8 cellular contexts compared by ENCODE assay signal in the genomic region with DNA sequence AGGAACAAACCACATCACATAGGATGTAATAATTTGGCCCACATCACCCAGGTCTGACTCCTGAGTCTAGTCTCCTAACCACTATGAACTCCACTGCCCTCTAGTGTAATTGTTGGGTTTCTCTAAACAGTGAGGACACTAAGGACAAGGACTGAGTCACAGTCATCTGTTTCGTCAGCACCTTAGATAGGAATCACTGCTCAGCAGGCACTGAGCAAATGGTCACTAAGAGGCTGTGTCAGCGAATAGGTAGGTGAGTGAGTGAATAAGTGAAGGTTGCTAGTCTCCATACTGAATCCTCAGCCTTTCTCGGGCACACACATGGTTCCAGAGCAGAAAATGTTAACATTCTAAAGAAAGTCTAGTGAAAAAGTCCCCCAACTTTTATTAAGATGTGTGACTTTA.
DNase-seq lines count a peak whose midpoint lies in the region; ATAC-seq and TF ChIP-seq lines count a peak whose summit lies in the region.

No MANE protein-coding gene starts in this region.

- no peaks in the 10 kb centered on the region for H3K36me3 ChIP-seq in Karpas-422 (ENCODE audit: insufficient read depth, low read length)
- no peaks in the 10 kb centered on the region for H3K36me3 ChIP-seq in SJCRH30

- H3K79me2 ChIP-seq in Karpas-422 (ENCODE audit: low read length), result no peaks in the 10 kb centered on the region

- no peaks in the 10 kb centered on the region for H3K27me3 ChIP-seq in Karpas-422 (ENCODE audit: low read length)
- no peaks in the 10 kb centered on the region for H3K27me3 ChIP-seq in SJCRH30

- H3K27ac ChIP-seq in Karpas-422 (ENCODE audit: low read length), result no peak overlapping the region
- no peak overlapping the region for H3K27ac ChIP-seq in SJCRH30

- H4K20me1 ChIP-seq in Karpas-422 (ENCODE audit: insufficient read depth, low read depth, low read length), result no peaks in the 10 kb centered on the region

- no peak overlapping the region for H3K9ac ChIP-seq in Karpas-422 (ENCODE audit: low read length)

- H3K4me3 ChIP-seq in Karpas-422 (ENCODE audit: low read length) (no peak overlapping the region), SJCRH30 (no peak overlapping the region), fibroblast of the aortic adventitia (ENCODE audit: low read depth, low read length) (no peak overlapping the region), retinal pigment epithelial cell (ENCODE audit: low read length) (no peak overlapping the region)

- no peak overlapping the region for H3K4me2 ChIP-seq in Karpas-422 (ENCODE audit: low read depth, low read length, poor library complexity, severe bottlenecking)

- no peaks in the 10 kb centered on the region for H3K9me2 ChIP-seq in Karpas-422 (replicated peaks; ENCODE audit: insufficient read depth, low read length)

- H3K4me1 ChIP-seq in Karpas-422 (ENCODE audit: low read length), result no peaks in the 10 kb centered on the region
- H3K4me1 ChIP-seq in SJCRH30, result peaks cover 3% of the 10 kb centered on the region

- TF ChIP-seq CTCF in GM12872 (IDR thresholded peaks at IDR 0.05; ENCODE audit: insufficient read depth, low read depth, low read length), result peak; percentile 72
- TF ChIP-seq CTCF in fibroblast of the aortic adventitia (IDR thresholded peaks at IDR 0.05; ENCODE audit: insufficient read depth, low read length), result peak; percentile 67
- peak; percentile 71 for TF ChIP-seq CTCF in retinal pigment epithelial cell (conservative IDR thresholded peaks at IDR 0.05; ENCODE audit: low read depth, low read length)

- peak; percentile 83 for ATAC-seq in GM21723 (IDR thresholded peaks at IDR 0.05; ENCODE audit: unreplicated experiment)

- H2AFZ ChIP-seq in Karpas-422 (ENCODE audit: low read length), result no peak overlapping the region

- DNase-seq in Karpas-422, result peak; percentile 89
- peak; percentile 17 to 76 for DNase-seq in SJCRH30
- DNase-seq in fibroblast of the aortic adventitia (ENCODE audit: low read depth), result peak; percentile 79
- peak; percentile 65 for DNase-seq in retinal pigment epithelial cell (ENCODE audit: low read depth)
- no peak for DNase-seq in activated CD8-positive, alpha-beta memory T cell treated with anti-CD3 and anti-CD28 coated beads for 24 hours
- DNase-seq in ureter (ENCODE audit: low spot score), result no peak

- H3K9me3 ChIP-seq in Karpas-422 (ENCODE audit: low read length) (no peaks in the 10 kb centered on the region), SJCRH30 (replicated peaks) (no peaks in the 10 kb centered on the region; the same call in 1 of the 2 replicates)

Comparison
In these comparisons a context has a peak if more than half of its experiments do, and no peak if none do; other contexts are left out.
1. DNase-seq: peak in Karpas-422 (single experiment), SJCRH30 (2 of 2), fibroblast of the aortic adventitia (single experiment) and retinal pigment epithelial cell (single experiment); none in activated CD8-positive, alpha-beta memory T cell treated with anti-CD3 and anti-CD28 coated beads for 24 hours (single experiment) and ureter (single experiment).
2. Peak in every context shown above with its lines, with median percentiles within 50 percentile points of each other: CTCF ChIP-seq.